ENCODE assay signal across 9 cellular contexts in genomic region chr14:21087294-21088091, GRCh38. TPM values are rescaled to one million over a fixed set of nuclear protein-coding genes. Genes with fewer than 3 reads are reported as not detected.
DNase-seq lines count a peak whose midpoint lies in the region; ATAC-seq lines count a peak whose summit lies in the region.
"Had no signal": no experiment of that assay in that cellular context is flagged by ENCODE, and none has a peak within 500 bp of the region (broad histone marks: within the 10 kb centered on the region; RNA-seq: fewer than 3 reads in every experiment).

No MANE protein-coding gene starts in this region.

- H3K4me1 Mint-ChIP-seq in activated naive CD4-positive, alpha-beta T cell treated with anti-CD3 and anti-CD28 coated beads, Interleukin-2, amount 50 U/mL, for 24 hours, result peaks cover 24% of the 10 kb centered on the region

- peak overlapping the region; percentile 27 for H3K4me3 Mint-ChIP-seq in activated naive CD4-positive, alpha-beta T cell treated with anti-CD3 and anti-CD28 coated beads, Interleukin-2, amount 50 U/mL, for 24 hours

- H3K27me3 Mint-ChIP-seq in activated naive CD4-positive, alpha-beta T cell treated with anti-CD3 and anti-CD28 coated beads, Interleukin-2, amount 50 U/mL, for 24 hours, result no peaks in the 10 kb centered on the region

- peak; percentile 92 for DNase-seq in ELR (ENCODE audit: low read depth)
- DNase-seq in NCI-H748 (lab: John Stamatoyannopoulos, UW; ENCODE audit: unreplicated experiment), result peak; percentile 98
- peak; percentile 95 for DNase-seq in glomerular visceral epithelial cell (ENCODE audit: extremely low spot score)
- DNase-seq in posterior vena cava (ENCODE audit: low spot score), result peak; percentile 88
- DNase-seq in cortex of kidney (lab: John Stamatoyannopoulos, UW), result no peak

- ATAC-seq in HG02852 (IDR thresholded peaks at IDR 0.05; ENCODE audit: unreplicated experiment) (peak; percentile 54), GM18870 (IDR thresholded peaks at IDR 0.05; ENCODE audit: unreplicated experiment) (no peak)

- peak overlapping the region; percentile 63 for H3K27ac Mint-ChIP-seq in activated naive CD4-positive, alpha-beta T cell treated with anti-CD3 and anti-CD28 coated beads, Interleukin-2, amount 50 U/mL, for 24 hours

- intact Hi-C loops in posterior vena cava (cut with DNase I), result loop anchor here in 1 of 2 donors (2.0 kb wide), 1 partner anchor 15 kb away; no protein-coding TSS in a partner anchor

- peaks cover 1% of the 10 kb centered on the region for H3K36me3 Mint-ChIP-seq in activated naive CD4-positive, alpha-beta T cell treated with anti-CD3 and anti-CD28 coated beads, Interleukin-2, amount 50 U/mL, for 24 hours

- no peaks in the 10 kb centered on the region for H3K9me3 Mint-ChIP-seq in activated naive CD4-positive, alpha-beta T cell treated with anti-CD3 and anti-CD28 coated beads, Interleukin-2, amount 50 U/mL, for 24 hours

RNA-seq across cellular contexts. Expression of gene ZNF219, which starts 11.0 kb away (rescaled TPM):
- total RNA-seq in posterior vena cava, result 10 to 100 TPM; 27.0 to 37.6 TPM

RNA-seq across cellular contexts. Expression of gene TMEM253, which starts 13.4 kb away (rescaled TPM):
- total RNA-seq in posterior vena cava, result not detected
- total RNA-seq: T-helper 1 cell treated with Interleukin-12 subunit alpha and Interleukin-12 subunit beta and Interleukin-4 antibody, amounts not matched to agents 30 ng/mL and 1 ng/mL, for 36 hours had no signal

RNA-seq across cellular contexts. Expression of gene ARHGEF40, which starts 17.4 kb away (rescaled TPM):
- total RNA-seq in posterior vena cava, result 10 to 100 TPM; 41.4 to 48.6 TPM
- total RNA-seq: T-helper 1 cell treated with Interleukin-12 subunit alpha and Interleukin-12 subunit beta and Interleukin-4 antibody, amounts not matched to agents 30 ng/mL and 1 ng/mL, for 36 hours had no signal

RNA-seq across cellular contexts. Expression of gene RNASE8, which starts 29.9 kb away (rescaled TPM):
- not detected for total RNA-seq in posterior vena cava
- total RNA-seq: T-helper 1 cell treated with Interleukin-12 subunit alpha and Interleukin-12 subunit beta and Interleukin-4 antibody, amounts not matched to agents 30 ng/mL and 1 ng/mL, for 36 hours had no signal

RNA-seq across cellular contexts. Expression of gene RNASE7, which starts 45.3 kb away (rescaled TPM):
- not detected for total RNA-seq in posterior vena cava
- total RNA-seq: T-helper 1 cell treated with Interleukin-12 subunit alpha and Interleukin-12 subunit beta and Interleukin-4 antibody, amounts not matched to agents 30 ng/mL and 1 ng/mL, for 36 hours had no signal
